In the genomic region with DNA sequence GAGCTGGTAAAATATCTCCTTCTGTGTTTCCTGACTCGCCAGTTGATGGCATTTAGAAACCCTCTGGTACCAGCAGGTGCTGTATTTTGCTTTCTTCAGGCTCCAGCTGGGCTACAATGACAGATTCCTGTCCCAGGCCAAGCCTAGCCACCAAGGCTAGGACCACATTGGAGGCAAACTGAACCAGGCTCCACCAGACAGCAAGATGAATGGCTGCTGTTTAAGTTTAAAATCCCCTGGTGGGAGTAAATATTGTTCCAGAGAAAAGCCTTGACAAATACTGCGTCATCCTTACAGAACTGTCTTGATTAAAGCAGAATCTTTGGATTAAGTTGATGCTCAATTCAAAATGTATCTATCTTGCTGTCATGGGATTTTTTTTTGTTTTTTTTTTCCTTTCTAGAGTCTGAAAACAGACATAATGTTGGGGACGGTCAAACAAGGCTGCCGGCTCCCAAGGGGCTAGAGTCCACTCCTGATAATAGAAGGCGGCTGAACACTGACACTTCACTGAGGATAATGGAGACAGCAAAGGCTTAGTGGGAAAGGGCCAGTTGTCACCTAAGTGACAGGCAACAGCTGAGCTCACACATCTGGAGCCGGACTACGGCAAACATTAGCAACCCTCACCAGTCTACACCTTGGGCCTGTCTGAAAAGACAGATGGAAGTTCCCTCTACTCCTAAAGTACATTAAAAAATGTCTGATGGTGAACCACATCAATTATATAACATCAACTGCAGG, we compare ENCODE assay signal across 9 cellular contexts. TPM values are rescaled to one million over a fixed set of nuclear protein-coding genes. Genes with fewer than 3 reads are reported as not detected.
DNase-seq lines count a peak whose midpoint lies in the region; ATAC-seq and TF ChIP-seq lines count a peak whose summit lies in the region.
"Had no signal": no experiment of that assay in that cellular context is flagged by ENCODE, and none has a peak within 500 bp of the region (broad histone marks: within the 10 kb centered on the region; RNA-seq: fewer than 3 reads in every experiment).

No MANE protein-coding gene starts in this region.

- H3K9me3 ChIP-seq in mesodermal cell (ENCODE audit: control insufficient read depth, low read length): no peaks in the 10 kb centered on the region
- no peaks in the 10 kb centered on the region for H3K9me3 ChIP-seq in uterus

- peaks cover 26% of the 10 kb centered on the region for H3K4me1 ChIP-seq in mesodermal cell (ENCODE audit: control insufficient read depth, insufficient read depth, low read length, poor library complexity, severe bottlenecking)
- H3K4me1 ChIP-seq in uterus: no peaks in the 10 kb centered on the region

- TF ChIP-seq CTCF in cardiac fibroblast (IDR thresholded peaks at IDR 0.05; ENCODE audit: low read depth, low read length): no peak
- no peak for TF ChIP-seq CTCF in uterus (IDR thresholded peaks at IDR 0.05)

- no peak for DNase-seq in Right ventricle myocardium inferior (ENCODE audit: missing footprints)
- DNase-seq in Right ventricle myocardium superior: no peak
- DNase-seq in cardiac fibroblast (ENCODE audit: low read depth in 2 of 2): no peak
- no peak for DNase-seq in uterus
- no peak for DNase-seq in AG08396 (ENCODE audit: low spot score)
- no peak for DNase-seq in NOMO-1 (lab: John Stamatoyannopoulos, UW; ENCODE audit: unreplicated experiment in 2 of 2)
- no peak for DNase-seq in posterior vena cava (ENCODE audit: low spot score)

- peak overlapping the region; percentile 74 to 89 for H3K4me3 ChIP-seq in cardiac fibroblast (replicated peaks in 1 of 2; ENCODE audit: low read depth in 2 of 2, low read length in 2 of 2)
- H3K4me3 ChIP-seq in mesodermal cell (ENCODE audit: extremely low read depth, insufficient read depth, low read length, poor library complexity, severe bottlenecking): peak overlapping the region; percentile 86
- H3K4me3 ChIP-seq in uterus: peak overlapping the region; percentile 78 to 80

- intact Hi-C loops in Right ventricle myocardium inferior (cut with DNase I): loop anchor here (5.0 to 10.0 kb wide), 6 partner anchors 105 to 750 kb away; no protein-coding TSS in a partner anchor
- intact Hi-C loops in Right ventricle myocardium superior (cut with DNase I): loop anchor here (2.0 to 10.0 kb wide), 2 partner anchors 695 to 747 kb away; no protein-coding TSS in a partner anchor
- intact Hi-C loops in uterus (cut with DNase I; ENCODE audit: low total_unique reads): no loop called here
- intact Hi-C loops in posterior vena cava (cut with DNase I): no loop called here

- 61 to 78% methylated on average over 5 to 7 of the region's 7 CpGs for WGBS in mesodermal cell (ENCODE audit: insufficient coverage in 2 of 2), 2 experiments

- H3K27ac ChIP-seq in mesodermal cell (ENCODE audit: low read depth, low read length, severe bottlenecking): peak overlapping the region; percentile 41
- H3K27ac ChIP-seq in uterus: peak overlapping the region; percentile 43 to 81

- TF ChIP-seq POLR2A in uterus (IDR thresholded peaks at IDR 0.05): no peak

- no peaks in the 10 kb centered on the region for H3K27me3 ChIP-seq in uterus

- peaks cover 6% of the 10 kb centered on the region for H3K36me3 ChIP-seq in mesodermal cell (ENCODE audit: control insufficient read depth, insufficient read depth, low read length)
- H3K36me3 ChIP-seq in uterus: no peaks in the 10 kb centered on the region

- ATAC-seq in Right ventricle myocardium inferior (peak; percentile 13), Right ventricle myocardium superior (ENCODE audit: poor library complexity) (no peak)

RNA-seq across cellular contexts. Expression of gene PRICKLE1, which starts 1.8 kb away (rescaled TPM):
- total RNA-seq in Right ventricle myocardium inferior (14.5 TPM), Right ventricle myocardium superior (14.4 TPM), uterus (10 to 100 TPM in 3 of 4 donors, 1 to 10 TPM in 1; 5.9 to 61.4 (median 28.4) TPM), posterior vena cava (10 to 100 TPM; 19.4 to 30.5 TPM)
- 20.3 TPM for polyA plus RNA-seq in mesodermal cell (2013, experiment 1 of 2)
- polyA plus RNA-seq in mesodermal cell (2013, experiment 2 of 2): 19.1 TPM
- total RNA-seq: activated CD8-positive, alpha-beta memory T cell treated with anti-CD3 and anti-CD28 coated beads for 36 hours had no signal

Comparison
In these comparisons a context has a peak if more than half of its experiments do, and no peak if none do; other contexts are left out.
1. intact Hi-C loops: an anchor here in Right ventricle myocardium inferior (5.0 to 10.0 kb wide) and Right ventricle myocardium superior (2.0 to 10.0 kb wide); none called in uterus and posterior vena cava.